In the genomic region with DNA sequence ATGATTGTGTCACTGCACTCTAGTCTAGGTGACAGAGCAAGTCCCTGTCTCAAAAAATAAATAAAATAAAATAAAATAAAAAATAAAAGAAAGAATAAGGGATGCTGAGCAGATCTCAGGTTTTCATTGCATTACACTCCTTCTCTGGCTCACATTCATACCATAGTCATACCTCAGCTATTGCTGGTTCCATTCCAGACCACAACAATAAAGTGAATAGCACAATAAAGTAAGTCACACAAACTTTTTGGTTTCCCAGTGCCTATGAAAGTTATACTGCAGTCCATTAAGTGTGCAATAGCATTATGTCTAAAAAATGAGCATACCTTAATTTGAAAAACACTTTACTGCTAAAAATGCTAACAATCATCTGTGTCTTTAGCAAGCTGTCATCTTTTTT, we compare ENCODE assay signal across 22 cellular contexts.
DNase-seq lines count a peak whose midpoint lies in the region; ATAC-seq, FAIRE-seq and TF ChIP-seq lines count a peak whose summit lies in the region.
"Had no signal": no experiment of that assay in that cellular context is flagged by ENCODE, and none has a peak within 500 bp of the region (broad histone marks: within the 10 kb centered on the region; RNA-seq: fewer than 3 reads in every experiment).

No MANE protein-coding gene starts in this region.

- no peaks in the 10 kb centered on the region for H3K4me1 Mint-ChIP-seq in activated T-helper 2 cell treated with anti-CD3 and anti-CD28 coated beads, Interferon-gamma antibody, Interleukin-2, Interleukin-4, amounts not matched to agents 10 μg/mL and 5 μg/mL and 100 μg/mL, durations not matched to agents 14 hours and 24 hours and 36 hours (ENCODE audit: low read depth)

- TF ChIP-seq CTCF in bronchial epithelial cell (IDR thresholded peaks at IDR 0.05; ENCODE audit: insufficient read depth, low read length, severe bottlenecking) (no peak), lower lobe of right lung (IDR thresholded peaks at IDR 0.05) (no peak)

- H3K27me3 Mint-ChIP-seq in activated T-helper 2 cell treated with anti-CD3 and anti-CD28 coated beads, Interferon-gamma antibody, Interleukin-2, Interleukin-4, amounts not matched to agents 10 μg/mL and 5 μg/mL and 100 μg/mL, durations not matched to agents 14 hours and 24 hours and 36 hours (ENCODE audit: low read depth), result no peaks in the 10 kb centered on the region
- H3K27me3 Mint-ChIP-seq: CD4-positive, alpha-beta T cell had no signal

- FAIRE-seq in bronchial epithelial cell (lab: Jason Lieb, UNC), result no peak
- FAIRE-seq: A204.1, GM12891, K562, RCC 7860 had no signal

- H3K9me3 Mint-ChIP-seq in activated T-helper 2 cell treated with anti-CD3 and anti-CD28 coated beads, Interferon-gamma antibody, Interleukin-2, Interleukin-4, amounts not matched to agents 10 μg/mL and 5 μg/mL and 100 μg/mL, durations not matched to agents 14 hours and 24 hours and 36 hours, result no peaks in the 10 kb centered on the region

- H3K27me3 ChIP-seq in bronchial epithelial cell (ENCODE audit: control insufficient read depth, insufficient read depth, low read length) (peaks cover 3% of the 10 kb centered on the region), lower lobe of right lung (ENCODE audit: low read depth) (no peaks in the 10 kb centered on the region)
- H3K27me3 ChIP-seq: BE2C had no signal

- no peak overlapping the region for H3K27ac Mint-ChIP-seq in activated T-helper 2 cell treated with anti-CD3 and anti-CD28 coated beads, Interferon-gamma antibody, Interleukin-2, Interleukin-4, amounts not matched to agents 10 μg/mL and 5 μg/mL and 100 μg/mL, durations not matched to agents 14 hours and 24 hours and 36 hours
- H3K27ac Mint-ChIP-seq: CD4-positive, alpha-beta T cell had no signal

- H3K36me3 Mint-ChIP-seq in activated T-helper 2 cell treated with anti-CD3 and anti-CD28 coated beads, Interferon-gamma antibody, Interleukin-2, Interleukin-4, amounts not matched to agents 10 μg/mL and 5 μg/mL and 100 μg/mL, durations not matched to agents 14 hours and 24 hours and 36 hours (ENCODE audit: low read depth), result no peaks in the 10 kb centered on the region

- no peak overlapping the region for H3K27ac ChIP-seq in lower lobe of right lung

- DNase-seq in Daoy (ENCODE audit: low read depth), result peak; percentile 40
- peak; percentile 8 for DNase-seq in NCI-H226
- peak; percentile 21 for DNase-seq in bronchial epithelial cell (ENCODE audit: low read depth)
- peak; percentile 14 for DNase-seq in kidney tubule cell (ENCODE audit: low spot score)
- DNase-seq in NCI-H2029 treated with DMSO at 0.1 percent for 48 hours (lab: John Stamatoyannopoulos, UW), result no peak
- DNase-seq in T1000 (lab: John Stamatoyannopoulos, UW), result no peak
- no peak for DNase-seq in lower lobe of right lung
- no peak for DNase-seq in activated T-helper 2 cell treated with anti-CD3 and anti-CD28 coated beads, Interferon-gamma antibody, Interleukin-2, Interleukin-4, amounts not matched to agents 10 μg/mL and 5 μg/mL and 100 μg/mL, durations not matched to agents 14 hours and 24 hours and 36 hours (ENCODE audit: low spot score)
- DNase-seq: BE2C; Caco-2; CD4-positive, alpha-beta T cell; GOT3; NCI-H1436; NCI-H2029; NCI-H2171 treated with DMSO at 0.1 percent for 48 hours; NK-92 treated with Interleukin-12 subunit alpha and Interleukin-12 subunit beta, amount 100 ng/mL, for 24 hours; SHP77; SK-N-SH had no signal

- H3K9me3 ChIP-seq in lower lobe of right lung, result peaks cover 6% of the 10 kb centered on the region
- H3K9me3 ChIP-seq: BE2C, Caco-2, SK-N-SH had no signal

- no peaks in the 10 kb centered on the region for H3K4me1 ChIP-seq in lower lobe of right lung
- H3K4me1 ChIP-seq: BE2C had no signal

- H3K4me3 Mint-ChIP-seq in activated T-helper 2 cell treated with anti-CD3 and anti-CD28 coated beads, Interferon-gamma antibody, Interleukin-2, Interleukin-4, amounts not matched to agents 10 μg/mL and 5 μg/mL and 100 μg/mL, durations not matched to agents 14 hours and 24 hours and 36 hours (ENCODE audit: low read depth), result no peak overlapping the region
- H3K4me3 Mint-ChIP-seq: CD4-positive, alpha-beta T cell had no signal

- no peak for ATAC-seq in lower lobe of right lung
- ATAC-seq: K562 had no signal

- H3K4me3 ChIP-seq in bronchial epithelial cell (ENCODE audit: low read depth, low read length) (no peak overlapping the region), lower lobe of right lung (no peak overlapping the region)
- H3K4me3 ChIP-seq: K562 had no signal

- intact Hi-C loops in lower lobe of right lung (cut with DNase I), result no loop called here
- intact Hi-C loops in activated T-helper 2 cell treated with anti-CD3 and anti-CD28 coated beads, Interferon-gamma antibody, Interleukin-2, Interleukin-4, amounts not matched to agents 10 μg/mL and 5 μg/mL and 100 μg/mL, durations not matched to agents 14 hours and 24 hours and 36 hours (cut with micrococcal nuclease), result no loop called here

- H3K36me3 ChIP-seq in bronchial epithelial cell (ENCODE audit: control insufficient read depth, insufficient read depth, low read length), result no peaks in the 10 kb centered on the region
- no peaks in the 10 kb centered on the region for H3K36me3 ChIP-seq in lower lobe of right lung
- H3K36me3 ChIP-seq: BE2C had no signal

Comparison
In these comparisons a context has a peak if more than half of its experiments do, and no peak if none do; other contexts are left out.
1. DNase-seq: peak in Daoy (single experiment), NCI-H226 (single experiment), bronchial epithelial cell (single experiment) and kidney tubule cell (single experiment); none in NCI-H2029 treated with DMSO at 0.1 percent for 48 hours (single experiment), T1000 (single experiment), lower lobe of right lung (single experiment) and activated T-helper 2 cell treated with anti-CD3 and anti-CD28 coated beads, Interferon-gamma antibody, Interleukin-2, Interleukin-4, amounts not matched to agents 10 μg/mL and 5 μg/mL and 100 μg/mL, durations not matched to agents 14 hours and 24 hours and 36 hours (single experiment).